In the genomic region with DNA sequence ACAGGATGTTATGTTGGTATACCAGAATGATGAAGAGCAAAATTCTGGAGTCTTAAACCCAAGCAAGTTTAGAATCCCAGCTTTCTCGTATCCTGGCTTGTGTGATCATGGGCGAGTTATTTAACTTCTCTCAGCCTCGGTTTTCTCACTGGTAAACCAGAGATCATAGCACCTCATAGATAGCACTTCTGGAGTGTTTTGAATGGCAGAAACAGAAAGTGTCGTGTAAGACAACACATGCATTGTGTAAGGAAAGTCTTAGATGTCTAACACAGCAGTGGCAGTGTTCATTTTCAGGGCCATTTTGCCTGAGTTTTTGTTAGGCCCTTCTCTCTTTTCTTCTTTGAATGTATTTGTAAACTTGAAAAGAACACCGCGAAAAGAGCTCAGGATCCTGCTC, we compare ENCODE assay signal across 21 cellular contexts.
"Had no signal": no experiment of that assay in that cellular context is flagged by ENCODE, and none has a peak within 500 bp of the region (broad histone marks: within the 10 kb centered on the region; RNA-seq: fewer than 3 reads in every experiment).

No MANE protein-coding gene starts in this region.

- H3K27me3 ChIP-seq: body of pancreas, hepatocyte, neural progenitor cell, suprapubic skin, tibial nerve had no signal

- H3K9me3 Mint-ChIP-seq: dendritic cell treated with granulocyte-macrophage colony-stimulating factor and Interleukin-4, amounts not matched to agents 40 ng/mL and 50 ng/mL, for 4 days; neural progenitor cell; stimulated activated naive CD8-positive, alpha-beta T cell treated with anti-CD3 and anti-CD28 coated beads, Interleukin-15, amount 100 ng/mL, for 72 hours had no signal

- H3K27ac ChIP-seq: body of pancreas, hepatocyte, neural progenitor cell, suprapubic skin, tibial nerve had no signal

- H3K4me1 ChIP-seq: body of pancreas, suprapubic skin had no signal

- H3K4me3 Mint-ChIP-seq: activated naive CD4-positive, alpha-beta T cell treated with anti-CD3 and anti-CD28 coated beads, Interleukin-2, amount 50 U/mL, for 24 hours; dendritic cell treated with granulocyte-macrophage colony-stimulating factor and Interleukin-4, amounts not matched to agents 40 ng/mL and 50 ng/mL, for 4 days; neural progenitor cell; stimulated activated naive CD8-positive, alpha-beta T cell treated with anti-CD3 and anti-CD28 coated beads, Interleukin-15, amount 100 ng/mL, for 72 hours had no signal

- H3K4me1 Mint-ChIP-seq: activated naive CD4-positive, alpha-beta T cell treated with anti-CD3 and anti-CD28 coated beads, Interleukin-2, amount 50 U/mL, for 24 hours; stimulated activated naive CD8-positive, alpha-beta T cell treated with anti-CD3 and anti-CD28 coated beads, Interleukin-15, amount 100 ng/mL, for 72 hours had no signal

- FAIRE-seq: frontal cortex, TTC549, urothelium cell line had no signal

- H3K9me3 ChIP-seq: body of pancreas, suprapubic skin, tibial nerve had no signal

- H3K4me3 ChIP-seq: body of pancreas, hepatocyte, neural progenitor cell, suprapubic skin, tibial nerve had no signal

- DNase-seq: activated CD4-positive, alpha-beta T cell treated with anti-CD3 and anti-CD28 coated beads for 1 hour; activated gamma-delta T cell treated with Interleukin-2 at 50 U/mL for 16 hours; activated T-cell treated with anti-CD3 and anti-CD28 coated beads, Interleukin-2, amount 50 U/mL, for 1 hour; anterior cingulate cortex; body of pancreas; effector CD4-positive, alpha-beta T cell; glutamatergic neuron; left ventricle myocardium superior; right cardiac atrium; stimulated activated CD4-positive, alpha-beta T cell treated with anti-CD3 and anti-CD28 coated beads, Interleukin-12 subunit alpha, Interleukin-12 subunit beta, amount 100 ng/mL, for 4 hours; stimulated activated naive CD8-positive, alpha-beta T cell treated with anti-CD3 and anti-CD28 coated beads, Interleukin-15, amount 100 ng/mL, for 72 hours; T-helper 1 cell had no signal

- H3K36me3 Mint-ChIP-seq: activated naive CD4-positive, alpha-beta T cell treated with anti-CD3 and anti-CD28 coated beads, Interleukin-2, amount 50 U/mL, for 24 hours; neural progenitor cell had no signal

- H3K27ac Mint-ChIP-seq: activated naive CD4-positive, alpha-beta T cell treated with anti-CD3 and anti-CD28 coated beads, Interleukin-2, amount 50 U/mL, for 24 hours; dendritic cell treated with granulocyte-macrophage colony-stimulating factor and Interleukin-4, amounts not matched to agents 40 ng/mL and 50 ng/mL, for 4 days; neural progenitor cell; stimulated activated naive CD8-positive, alpha-beta T cell treated with anti-CD3 and anti-CD28 coated beads, Interleukin-15, amount 100 ng/mL, for 72 hours had no signal

- ATAC-seq: body of pancreas; stimulated activated naive CD8-positive, alpha-beta T cell treated with anti-CD3 and anti-CD28 coated beads, Interleukin-15, amount 100 ng/mL, for 72 hours had no signal

- H3K27me3 Mint-ChIP-seq: activated naive CD4-positive, alpha-beta T cell treated with anti-CD3 and anti-CD28 coated beads, Interleukin-2, amount 50 U/mL, for 24 hours; dendritic cell treated with granulocyte-macrophage colony-stimulating factor and Interleukin-4, amounts not matched to agents 40 ng/mL and 50 ng/mL, for 4 days; stimulated activated naive CD8-positive, alpha-beta T cell treated with anti-CD3 and anti-CD28 coated beads, Interleukin-15, amount 100 ng/mL, for 72 hours had no signal

- H3K36me3 ChIP-seq: neural progenitor cell, suprapubic skin, tibial nerve had no signal
